In the genomic region with DNA sequence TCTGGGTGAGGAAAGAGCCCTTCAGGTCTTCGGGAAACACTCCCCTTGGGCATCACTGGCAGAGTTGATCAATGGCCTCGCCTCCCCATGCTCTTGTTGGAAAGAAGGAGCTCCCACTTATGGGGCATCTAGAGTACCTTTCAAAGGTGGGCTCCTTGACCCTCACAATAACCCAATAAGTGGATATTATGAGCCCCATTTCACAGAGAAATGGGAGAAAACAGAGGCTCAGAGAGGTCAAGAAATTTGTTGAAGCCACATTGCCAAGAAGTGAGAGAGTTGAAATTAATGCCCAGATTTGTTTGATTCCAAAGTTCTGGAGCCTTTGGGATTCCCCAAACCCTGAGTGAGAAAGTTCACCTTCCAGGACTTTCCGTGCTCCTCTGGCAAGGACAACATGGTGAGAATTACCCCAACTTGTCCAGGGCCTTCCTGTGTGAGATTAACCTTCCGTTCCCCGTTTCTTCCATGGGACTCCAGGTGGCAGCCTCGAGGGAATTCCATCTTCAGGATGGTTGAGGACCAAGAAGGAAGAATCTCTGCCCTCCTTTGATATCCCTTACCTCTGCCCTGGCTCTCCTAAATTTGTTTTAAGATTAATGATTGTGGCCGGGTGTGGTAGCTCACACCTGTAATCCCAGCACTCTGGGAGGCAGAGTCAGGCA, we compare ENCODE assay signal across 8 cellular contexts. TPM values are rescaled to one million over a fixed set of nuclear protein-coding genes. Genes with fewer than 3 reads are reported as not detected.
A peak's percentile ranks its signal among the peaks of the same experiment; 100 is the strongest.
DNase-seq lines count a peak whose midpoint lies in the region; ATAC-seq and TF ChIP-seq lines count a peak whose summit lies in the region.

No MANE protein-coding gene starts in this region.

- H4K20me1 ChIP-seq in H9 (ENCODE audit: control insufficient read depth, insufficient read depth, insufficient read length) (no peaks in the 10 kb centered on the region), hepatocyte (ENCODE audit: insufficient read depth, poor library complexity, severe bottlenecking) (no peaks in the 10 kb centered on the region)

- H3K23me2 ChIP-seq in H9 (ENCODE audit: insufficient read length, low read depth, low read length, poor library complexity, severe bottlenecking), result peaks cover 4% of the 10 kb centered on the region

- H3K27ac ChIP-seq in H9 (ENCODE audit: insufficient read length, low read depth, low read length) (no peak overlapping the region), WERI-Rb-1 (peak overlapping the region; percentile 90), hepatocyte (peak overlapping the region; percentile 97), skin epidermis (peak overlapping the region; percentile 54 to 94 (median 84))

- no peak overlapping the region for H4K5ac ChIP-seq in H9 (ENCODE audit: insufficient read length, low read depth, low read length)

- peaks cover 12% of the 10 kb centered on the region for H3K27me3 Mint-ChIP-seq in H9 (ENCODE audit: low read depth)

- no peak overlapping the region for H3T11ph ChIP-seq in H9 (ENCODE audit: low read length)

- H3K4me3 ChIP-seq in WERI-Rb-1 (ENCODE audit: low read depth, low read length) (no peak overlapping the region), hepatocyte (no peak overlapping the region), skin epidermis (no peak overlapping the region)

- peak overlapping the region; percentile 53; the same call in 1 of the 2 replicates for H3K14ac ChIP-seq in H9 (ENCODE audit: insufficient read depth, low read length)

- no peak overlapping the region for H2BK120ac ChIP-seq in H9 (ENCODE audit: low read depth, low read length, poor library complexity, severe bottlenecking)

- WGBS in H9 (ENCODE audit: extremely low coverage, insufficient read length, low lambda C conversion rate), result no CpG with 5 or more reads among the region's 7 CpGs
- WGBS in hepatocyte (ENCODE audit: low lambda C conversion rate, missing lambda C conversion rate), result 64% methylated on average over 7 of the region's 7 CpGs

- no peak overlapping the region for H3K4ac ChIP-seq in H9 (ENCODE audit: low read depth, low read length)

- H3K9me2 ChIP-seq in hepatocyte (replicated peaks; ENCODE audit: insufficient read depth), result no peaks in the 10 kb centered on the region

- H3K4me3 Mint-ChIP-seq in H9, result peak overlapping the region; percentile 45 to 77

- H3K9me3 Mint-ChIP-seq in H9, result no peaks in the 10 kb centered on the region

- peaks cover 3% of the 10 kb centered on the region; the same call in 1 of the 2 replicates for H3K27me3 ChIP-seq in H9 (ENCODE audit: insufficient read depth, low read length)
- H3K27me3 ChIP-seq in WERI-Rb-1 (ENCODE audit: insufficient read depth, low read depth, severe bottlenecking), result no peaks in the 10 kb centered on the region
- H3K27me3 ChIP-seq in hepatocyte, result no peaks in the 10 kb centered on the region

- H3K4me2 ChIP-seq in H9 (ENCODE audit: insufficient read depth, insufficient read length, low read length), result peak overlapping the region; percentile 45
- peak overlapping the region; percentile 41 for H3K4me2 ChIP-seq in hepatocyte

- no peak overlapping the region for H2BK5ac ChIP-seq in H9 (ENCODE audit: insufficient read length, low read length)

- peak overlapping the region; percentile 63 for H3K18ac ChIP-seq in H9 (ENCODE audit: insufficient read length, low read depth, low read length)

- no peak overlapping the region for H3K56ac ChIP-seq in H9 (ENCODE audit: insufficient read length, low read depth, low read length)

- no peak overlapping the region for H3K9ac ChIP-seq in H9 (ENCODE audit: extremely low read depth, insufficient read length, low read length)

- H4K8ac ChIP-seq in H9 (replicated peaks; ENCODE audit: insufficient read length, low read depth, low read length), result no peak overlapping the region

- peak overlapping the region; percentile 94 to 98 (median 95) for H3K27ac Mint-ChIP-seq in H9

- H3K79me1 ChIP-seq in H9 (ENCODE audit: insufficient read depth, low read depth, low read length, poor library complexity, severe bottlenecking), result no peaks in the 10 kb centered on the region

- H3K4me1 ChIP-seq in H9 (ENCODE audit: insufficient read depth, low read length) (peaks cover 16% of the 10 kb centered on the region; the same call in 1 of the 2 replicates), hepatocyte (ENCODE audit: insufficient read depth) (peaks cover 28% of the 10 kb centered on the region)

- peaks cover 35 to 46% of the 10 kb centered on the region in 2 experiments for H3K4me1 Mint-ChIP-seq in H9

- no peak overlapping the region for H3K23ac ChIP-seq in H9 (ENCODE audit: insufficient read length, low read depth, low read length)

- H2AFZ ChIP-seq in H9 (ENCODE audit: low read length) (no peak overlapping the region), hepatocyte (peak overlapping the region; percentile 31)

- ATAC-seq in GM18868 (IDR thresholded peaks at IDR 0.05; ENCODE audit: unreplicated experiment) (no peak), HG02678 (IDR thresholded peaks at IDR 0.05; ENCODE audit: unreplicated experiment) (no peak)

- H3K36me3 ChIP-seq in WERI-Rb-1 (no peaks in the 10 kb centered on the region), hepatocyte (replicated peaks; ENCODE audit: insufficient read depth, low read depth) (no peaks in the 10 kb centered on the region)

- TF ChIP-seq CTCF in H9 (conservative IDR thresholded peaks at IDR 0.05), result peak; percentile 48
- TF ChIP-seq CTCF in WERI-Rb-1 (IDR thresholded peaks at IDR 0.05; ENCODE audit: low read depth, low read length), result peak; percentile 38; the same call in 1 of the 2 replicates
- TF ChIP-seq CTCF in hepatocyte (IDR thresholded peaks at IDR 0.05; ENCODE audit: poor library complexity), result no peak

- H2BK20ac ChIP-seq in H9 (ENCODE audit: low read depth, low read length, poor library complexity, severe bottlenecking), result no peak overlapping the region

- no peak overlapping the region for H2BK15ac ChIP-seq in H9 (ENCODE audit: low read depth, low read length)

- no peak overlapping the region for H2BK12ac ChIP-seq in H9 (ENCODE audit: insufficient read length, low read depth, low read length)

- no peaks in the 10 kb centered on the region for H3K36me3 Mint-ChIP-seq in H9 (ENCODE audit: insufficient read depth in 1 of 3, low read depth in 3 of 3)

- H3K79me2 ChIP-seq in H9 (ENCODE audit: insufficient read depth, low read length) (no peaks in the 10 kb centered on the region), hepatocyte (no peaks in the 10 kb centered on the region)

- H3K9me3 ChIP-seq in H9 (ENCODE audit: control insufficient read depth, low read depth, low read length) (no peaks in the 10 kb centered on the region), WERI-Rb-1 (ENCODE audit: severe bottlenecking) (no peaks in the 10 kb centered on the region), hepatocyte (ENCODE audit: low read depth) (no peaks in the 10 kb centered on the region)

- H2AK5ac ChIP-seq in H9 (ENCODE audit: insufficient read length, low read length), result no peak overlapping the region

- H4K91ac ChIP-seq in H9 (ENCODE audit: insufficient read length, low read depth, low read length), result no peak overlapping the region

- DNase-seq in H9 (peak; percentile 75), WERI-Rb-1 (no peak), hepatocyte (ENCODE audit: low spot score) (peak; percentile 46), NCI-H2196 treated with DMSO at 0.1 percent for 48 hours (lab: John Stamatoyannopoulos, UW; ENCODE audit: unreplicated experiment) (no peak), GDM1 (lab: John Stamatoyannopoulos, UW) (no peak)

RNA-seq across cellular contexts. Expression of gene CHD4, which starts 7.5 kb away (rescaled TPM):
- total RNA-seq in H9 (2021) (334 and 346 TPM in 2 replicates), hepatocyte (181 and 211 TPM in 2 replicates)
- 74.1 and 108 TPM in 2 replicates for polyA plus RNA-seq in hepatocyte

RNA-seq across cellular contexts. Expression of gene LPAR5, which starts 21.1 kb away (rescaled TPM):
- total RNA-seq in H9 (2021) (0.22 TPM in 2 replicates), hepatocyte (0.60 and 1.0 TPM in 2 replicates)
- polyA plus RNA-seq in hepatocyte, result 0.34 and 2.0 TPM in 2 replicates

RNA-seq across cellular contexts. Expression of gene ACRBP, which starts 32.6 kb away (rescaled TPM):
- total RNA-seq in H9 (2021) (1.3 and 1.9 TPM in 2 replicates), hepatocyte (0.20 and 0.68 TPM in 2 replicates)
- polyA plus RNA-seq in hepatocyte, result 0.62 and 1.8 TPM in 2 replicates

RNA-seq across cellular contexts. Expression of gene NOP2, which starts 46.6 kb away (rescaled TPM):
- total RNA-seq in H9 (2021) (136 and 137 TPM in 2 replicates), hepatocyte (36.1 and 40.3 TPM in 2 replicates)
- 37.8 and 38.1 TPM in 2 replicates for polyA plus RNA-seq in hepatocyte

RNA-seq across cellular contexts. Expression of gene ING4, which starts 48.3 kb away (rescaled TPM):
- total RNA-seq in H9 (2021) (20.1 TPM in 2 replicates), hepatocyte (35.7 and 39.7 TPM in 2 replicates)
- polyA plus RNA-seq in hepatocyte, result 38.9 and 42.9 TPM in 2 replicates

Comparison
In these comparisons a context has a peak if more than half of its experiments do, and no peak if none do; other contexts are left out.
1. DNase-seq: peak in H9 (single experiment) and hepatocyte (single experiment); none in WERI-Rb-1 (single experiment), NCI-H2196 treated with DMSO at 0.1 percent for 48 hours (single experiment) and GDM1 (single experiment).